Comparison of ENCODE assay signal across 8 cellular contexts in the genomic region with DNA sequence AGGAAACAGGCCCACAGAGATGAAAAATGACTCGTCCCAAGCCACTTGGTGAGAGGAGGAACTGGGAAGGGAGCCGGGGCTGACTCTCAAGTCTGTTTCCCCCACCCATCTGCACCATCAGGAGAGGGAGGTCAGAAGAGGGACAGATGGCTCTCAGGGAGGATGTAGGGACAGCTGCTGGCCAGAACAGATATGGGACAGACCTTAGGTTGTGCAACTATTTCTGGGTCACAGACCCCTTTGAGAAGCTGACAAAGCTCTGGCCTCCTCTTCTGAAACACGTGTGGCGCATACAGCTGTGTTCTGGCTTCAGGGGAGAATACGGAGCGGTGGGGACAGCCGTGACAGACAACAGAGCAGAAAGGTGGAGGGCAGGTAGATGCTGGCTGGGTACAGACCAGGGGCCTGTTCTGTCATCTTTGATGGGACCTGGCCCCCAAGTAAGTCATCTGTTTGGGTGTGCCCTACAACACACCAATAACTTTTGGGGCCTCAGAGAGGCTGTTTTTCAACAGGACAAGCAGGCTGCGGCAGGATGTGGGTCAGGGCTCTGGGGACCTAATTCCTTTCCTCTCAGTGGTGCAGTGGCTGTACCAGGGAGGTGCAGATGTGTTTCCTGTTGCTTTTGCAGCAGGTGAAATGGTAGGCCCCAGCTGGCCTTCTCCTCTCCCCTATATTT. TPM values are rescaled to one million over a fixed set of nuclear protein-coding genes. Genes with fewer than 3 reads are reported as not detected.
DNase-seq lines count a peak whose midpoint lies in the region; ATAC-seq and TF ChIP-seq lines count a peak whose summit lies in the region.

No MANE protein-coding gene starts in this region.

- H3K27me3 Mint-ChIP-seq in natural killer cell treated with Interleukin-12 subunit alpha and Interleukin-12 subunit beta and Interleukin-15 and Interleukin-18, amount 100 ng/mL, for 72 hours, result no peaks in the 10 kb centered on the region

- no peaks in the 10 kb centered on the region for H3K9me3 Mint-ChIP-seq in natural killer cell treated with Interleukin-12 subunit alpha and Interleukin-12 subunit beta and Interleukin-15 and Interleukin-18, amount 100 ng/mL, for 72 hours

- H3K4me3 Mint-ChIP-seq in natural killer cell treated with Interleukin-12 subunit alpha and Interleukin-12 subunit beta and Interleukin-15 and Interleukin-18, amount 100 ng/mL, for 72 hours, result peak overlapping the region; percentile 78

- H3K36me3 Mint-ChIP-seq in natural killer cell treated with Interleukin-12 subunit alpha and Interleukin-12 subunit beta and Interleukin-15 and Interleukin-18, amount 100 ng/mL, for 72 hours, result no peaks in the 10 kb centered on the region

- H3K4me3 ChIP-seq in AG10803 (ENCODE audit: low read length), result no peak overlapping the region

- peak overlapping the region; percentile 89 to 97 for H3K27ac Mint-ChIP-seq in natural killer cell treated with Interleukin-12 subunit alpha and Interleukin-12 subunit beta and Interleukin-15 and Interleukin-18, amount 100 ng/mL, for 72 hours

- peak; percentile 39 for DNase-seq in AG10803 (ENCODE audit: low read depth)
- DNase-seq in GM19238 (ENCODE audit: insufficient read length, low spot score), result peak; percentile 70
- DNase-seq in NAMALWA (ENCODE audit: low spot score), result peak; percentile 88
- peak; percentile 85 for DNase-seq in activated effector memory CD4-positive, alpha-beta T cell treated with anti-CD3 and anti-CD28 coated beads, Interleukin-2, amount 50 U/mL, for 16 hours
- DNase-seq in natural killer cell treated with Interleukin-12 subunit alpha and Interleukin-12 subunit beta and Interleukin-15 and Interleukin-18, amount 100 ng/mL, for 72 hours (ENCODE audit: low spot score), result no peak
- no peak for DNase-seq in HuH-7.5 (ENCODE audit: low spot score)
- no peak for DNase-seq in Ammon's horn (ENCODE audit: low spot score)

- no peak for TF ChIP-seq CTCF in AG10803 (conservative IDR thresholded peaks at IDR 0.05; ENCODE audit: low read length)

- peak; percentile 26 to 57 for ATAC-seq in natural killer cell treated with Interleukin-12 subunit alpha and Interleukin-12 subunit beta and Interleukin-15 and Interleukin-18, amount 100 ng/mL, for 72 hours
- ATAC-seq in HG02885 (IDR thresholded peaks at IDR 0.05; ENCODE audit: poor library complexity, unreplicated experiment), result no peak

- H3K4me1 Mint-ChIP-seq in natural killer cell treated with Interleukin-12 subunit alpha and Interleukin-12 subunit beta and Interleukin-15 and Interleukin-18, amount 100 ng/mL, for 72 hours (ENCODE audit: low read depth in 2 of 2), result peaks cover 69 to 78% of the 10 kb centered on the region in 2 donors

RNA-seq across cellular contexts. Expression of a gene that starts 7.3 kb away (rescaled TPM):
- total RNA-seq in natural killer cell treated with Interleukin-12 subunit alpha and Interleukin-12 subunit beta and Interleukin-15 and Interleukin-18, amount 100 ng/mL, for 72 hours, result 100 to 1,000 TPM; 203 to 249 TPM

RNA-seq across cellular contexts. Expression of a gene that starts 19.3 kb away (rescaled TPM):
- total RNA-seq in natural killer cell treated with Interleukin-12 subunit alpha and Interleukin-12 subunit beta and Interleukin-15 and Interleukin-18, amount 100 ng/mL, for 72 hours, result 10 to 100 TPM in 1 of 2 donors, 1 to 10 TPM in 1; 9.9 to 24.8 TPM

RNA-seq across cellular contexts. Expression of a gene that starts 30.6 kb away (rescaled TPM):
- 10 to 100 TPM in 1 of 2 donors, 1 to 10 TPM in 1; 8.1 to 17.2 TPM for total RNA-seq in natural killer cell treated with Interleukin-12 subunit alpha and Interleukin-12 subunit beta and Interleukin-15 and Interleukin-18, amount 100 ng/mL, for 72 hours

RNA-seq across cellular contexts. Expression of a gene that starts 53.2 kb away (rescaled TPM):
- total RNA-seq in natural killer cell treated with Interleukin-12 subunit alpha and Interleukin-12 subunit beta and Interleukin-15 and Interleukin-18, amount 100 ng/mL, for 72 hours, result 10 to 100 TPM; 21.0 to 57.5 TPM

Comparison
In these comparisons a context has a peak if more than half of its experiments do, and no peak if none do; other contexts are left out.
1. DNase-seq: peak in AG10803 (single experiment), GM19238 (single experiment), NAMALWA (single experiment) and activated effector memory CD4-positive, alpha-beta T cell treated with anti-CD3 and anti-CD28 coated beads, Interleukin-2, amount 50 U/mL, for 16 hours (single experiment); none in natural killer cell treated with Interleukin-12 subunit alpha and Interleukin-12 subunit beta and Interleukin-15 and Interleukin-18, amount 100 ng/mL, for 72 hours (single experiment), HuH-7.5 (single experiment) and Ammon's horn (single experiment).